Comparison of ENCODE assay signal across 9 cellular contexts in the genomic region with DNA sequence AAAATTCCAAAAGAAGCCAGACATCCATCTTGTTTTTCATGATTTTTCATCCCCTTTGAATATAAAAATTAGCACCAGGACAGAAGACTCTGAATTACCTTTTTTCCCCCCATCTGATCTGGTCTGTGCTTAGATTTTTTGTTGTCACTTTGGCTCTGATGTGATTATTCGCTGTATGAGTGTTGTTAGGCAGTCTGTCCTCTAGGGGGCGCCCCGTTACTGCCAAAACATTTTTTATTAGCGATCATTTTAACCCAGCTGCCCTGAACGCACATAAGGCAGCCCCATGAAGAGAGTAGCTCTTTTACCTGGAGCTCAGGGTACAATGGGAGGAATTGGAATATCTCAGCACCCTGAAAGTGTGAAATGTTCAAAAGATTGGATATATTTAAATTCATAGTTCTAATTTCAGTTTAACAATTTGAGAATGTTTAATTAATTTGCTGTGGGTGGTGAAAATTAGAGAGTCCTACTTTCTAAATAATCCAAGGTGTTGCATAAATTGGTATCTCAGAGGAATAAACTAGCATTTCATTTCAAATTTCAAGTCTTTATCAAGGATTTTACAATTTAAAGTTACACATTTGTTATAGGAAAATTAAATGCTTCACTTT.
DNase-seq lines count a peak whose midpoint lies in the region; ATAC-seq and TF ChIP-seq lines count a peak whose summit lies in the region.
"Had no signal": no experiment of that assay in that cellular context is flagged by ENCODE, and none has a peak within 500 bp of the region (broad histone marks: within the 10 kb centered on the region; RNA-seq: fewer than 3 reads in every experiment).

No MANE protein-coding gene starts in this region.

- H3K9ac ChIP-seq in SK-N-MC (ENCODE audit: insufficient read length), result no peak overlapping the region
- no peak overlapping the region for H3K9ac ChIP-seq in parathyroid adenoma

- H3K79me2 ChIP-seq in parathyroid adenoma, result no peaks in the 10 kb centered on the region

- CTCF ChIA-PET in activated naive CD4-positive, alpha-beta T cell treated with anti-CD3 and anti-CD28 coated beads for 36 hours (lab: Charles Lee), result interaction anchor here (0.6 to 5.8 kb wide), 31 partner anchors 9 to 443 kb away, joined by 3 to 53 read pairs (median 4); a partner anchor contains a TSS

- no peak overlapping the region for H3K27ac Mint-ChIP-seq in activated naive CD4-positive, alpha-beta T cell treated with anti-CD3 and anti-CD28 coated beads for 36 hours
- peak overlapping the region; percentile 5 for H3K27ac Mint-ChIP-seq in type B pancreatic cell

- H3K4me1 Mint-ChIP-seq in activated naive CD4-positive, alpha-beta T cell treated with anti-CD3 and anti-CD28 coated beads for 36 hours (ENCODE audit: low read depth), result no peaks in the 10 kb centered on the region
- no peaks in the 10 kb centered on the region for H3K4me1 Mint-ChIP-seq in type B pancreatic cell (ENCODE audit: unreplicated experiment)

- H3K9me3 Mint-ChIP-seq in activated naive CD4-positive, alpha-beta T cell treated with anti-CD3 and anti-CD28 coated beads for 36 hours, result no peaks in the 10 kb centered on the region
- H3K9me3 Mint-ChIP-seq in type B pancreatic cell, result no peaks in the 10 kb centered on the region

- TF ChIP-seq CTCF in parathyroid adenoma (IDR thresholded peaks at IDR 0.05) (peak; percentile 90), type B pancreatic cell (conservative IDR thresholded peaks at IDR 0.05) (peak; percentile 99)

- intact Hi-C loops in activated naive CD4-positive, alpha-beta T cell treated with anti-CD3 and anti-CD28 coated beads for 36 hours (cut with micrococcal nuclease), result loop anchor here (1.0 kb wide), 3 partner anchors 65 to 238 kb away; no protein-coding TSS in a partner anchor

- no peak overlapping the region for H3K4me2 ChIP-seq in parathyroid adenoma (ENCODE audit: low read length)

- DNase-seq in ELR (ENCODE audit: low read depth) (peak; percentile 78), NCI-H1092 (lab: John Stamatoyannopoulos, UW) (peak; percentile 63), SK-N-MC (ENCODE audit: low read depth, low spot score) (peak; percentile 24), glomerular endothelial cell (ENCODE audit: extremely low read depth, low read depth, low spot score) (peak; percentile 37), type B pancreatic cell (ENCODE audit: extremely low spot score, unreplicated experiment) (peak; percentile 82)
- peak; percentile 92 for DNase-seq in activated naive CD4-positive, alpha-beta T cell treated with anti-CD3 and anti-CD28 coated beads for 36 hours

- H3K27me3 ChIP-seq in parathyroid adenoma (ENCODE audit: control insufficient read depth, insufficient read depth, low read length), result no peaks in the 10 kb centered on the region

- peaks cover 47% of the 10 kb centered on the region for H3K36me3 ChIP-seq in SK-N-MC (ENCODE audit: insufficient read depth, low read length)
- H3K36me3 ChIP-seq in parathyroid adenoma (ENCODE audit: control insufficient read depth, insufficient read depth, low read length), result no peaks in the 10 kb centered on the region

- H3K27ac ChIP-seq in SK-N-MC, result no peak overlapping the region; the same call in 1 of the 2 replicates
- H3K27ac ChIP-seq in parathyroid adenoma, result no peak overlapping the region
- H3K27ac ChIP-seq: epithelial cell of prostate had no signal

- H3K4me1 ChIP-seq in parathyroid adenoma, result no peaks in the 10 kb centered on the region

- H3K9me3 ChIP-seq in SK-N-MC (ENCODE audit: low read depth, low read length), result no peaks in the 10 kb centered on the region
- H3K9me3 ChIP-seq in parathyroid adenoma (ENCODE audit: control insufficient read depth, low read length), result no peaks in the 10 kb centered on the region

- H3K27me3 Mint-ChIP-seq in activated naive CD4-positive, alpha-beta T cell treated with anti-CD3 and anti-CD28 coated beads for 36 hours (ENCODE audit: low read depth), result no peaks in the 10 kb centered on the region
- no peaks in the 10 kb centered on the region for H3K27me3 Mint-ChIP-seq in type B pancreatic cell

- ATAC-seq in GM21423 (IDR thresholded peaks at IDR 0.05; ENCODE audit: unreplicated experiment), result no peak

- no peak overlapping the region for H3K4me3 Mint-ChIP-seq in activated naive CD4-positive, alpha-beta T cell treated with anti-CD3 and anti-CD28 coated beads for 36 hours
- H3K4me3 Mint-ChIP-seq in type B pancreatic cell, result no peak overlapping the region

- H3K36me3 Mint-ChIP-seq in activated naive CD4-positive, alpha-beta T cell treated with anti-CD3 and anti-CD28 coated beads for 36 hours (ENCODE audit: low read depth), result peaks cover 31% of the 10 kb centered on the region
- H3K36me3 Mint-ChIP-seq in type B pancreatic cell, result peaks cover 38% of the 10 kb centered on the region

- no peak overlapping the region for H3K4me3 ChIP-seq in SK-N-MC
- H3K4me3 ChIP-seq in parathyroid adenoma (ENCODE audit: low read depth, low read length), result no peak overlapping the region

- no peak overlapping the region for H2AFZ ChIP-seq in parathyroid adenoma

Comparison
In these comparisons a context has a peak if more than half of its experiments do, and no peak if none do; other contexts are left out.
1. DNase-seq: peak in every context shown above with its lines; median percentile 92 in activated naive CD4-positive, alpha-beta T cell treated with anti-CD3 and anti-CD28 coated beads for 36 hours; 82 in type B pancreatic cell; 78 in ELR; 63 in NCI-H1092; 37 in glomerular endothelial cell; 24 in SK-N-MC.